ENCODE assay signal across 8 cellular contexts in the genomic region with DNA sequence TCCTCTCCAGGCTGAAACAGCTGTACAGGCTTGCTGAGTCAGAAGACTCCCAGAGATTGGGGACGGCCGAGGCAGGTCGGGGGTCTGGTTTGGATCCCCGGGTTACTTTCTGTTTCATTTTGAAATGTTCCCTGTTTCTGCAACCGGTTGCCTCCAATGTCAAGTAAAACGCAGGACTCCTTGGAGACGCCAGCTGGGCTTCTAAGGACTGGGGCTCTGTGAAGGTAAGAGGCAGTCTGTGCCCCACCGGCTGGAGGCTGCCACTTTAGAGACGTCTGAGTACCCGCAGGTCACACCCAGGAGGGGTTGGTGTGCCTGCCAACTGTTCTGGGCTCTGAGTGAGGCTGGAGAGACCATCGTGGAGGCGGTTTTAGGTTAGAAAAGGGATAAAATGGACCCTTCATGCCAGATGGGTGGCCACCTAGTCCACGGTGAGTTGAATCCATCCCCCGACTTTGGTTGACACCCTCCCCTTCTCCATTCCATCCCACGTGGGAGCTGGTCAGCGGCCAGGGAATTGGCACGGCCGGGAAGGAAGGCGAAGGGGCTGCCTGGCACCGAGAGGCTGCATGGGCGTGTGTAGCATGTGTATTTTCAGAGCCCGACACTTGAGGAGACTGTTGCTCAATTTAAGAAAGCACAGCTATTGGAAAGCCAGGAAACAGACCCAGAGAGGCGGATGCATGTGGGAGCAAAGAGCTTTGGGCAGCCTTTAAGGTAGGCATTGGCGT.
DNase-seq lines count a peak whose midpoint lies in the region; ATAC-seq and TF ChIP-seq lines count a peak whose summit lies in the region.

No MANE protein-coding gene starts in this region.

- H3K9me3 Mint-ChIP-seq in CD8-positive, alpha-beta memory T cell: no peaks in the 10 kb centered on the region
- H3K9me3 Mint-ChIP-seq in activated CD4-positive, alpha-beta T cell treated with anti-CD3 and anti-CD28 coated beads, Interleukin-2, amount 10 ng/mL, durations not matched to agents 24 days and 14 days: no peaks in the 10 kb centered on the region

- no peak overlapping the region for H3K27ac ChIP-seq in CD8-positive, alpha-beta memory T cell (ENCODE audit: low read depth, low read length)
- H3K27ac ChIP-seq in ectodermal cell (ENCODE audit: insufficient read depth, low read depth, low read length, poor library complexity, severe bottlenecking) (no peak overlapping the region), left lung (peak overlapping the region; percentile 80 to 90)

- CTCF ChIA-PET in CD8-positive, alpha-beta memory T cell (lab: Charles Lee): no interaction called here

- peak overlapping the region; percentile 63 to 92 (median 86) for H3K4me3 Mint-ChIP-seq in CD8-positive, alpha-beta memory T cell
- peak overlapping the region; percentile 90 for H3K4me3 Mint-ChIP-seq in activated CD4-positive, alpha-beta T cell treated with anti-CD3 and anti-CD28 coated beads, Interleukin-2, amount 10 ng/mL, durations not matched to agents 24 days and 14 days

- peak; percentile 91 for ATAC-seq in left lung
- no peak for ATAC-seq in HG02970 (IDR thresholded peaks at IDR 0.05; ENCODE audit: low FRiP score, unreplicated experiment)

- POLR2A ChIA-PET in CD8-positive, alpha-beta memory T cell (lab: Charles Lee): no interaction called here

- H3K27me3 Mint-ChIP-seq in CD8-positive, alpha-beta memory T cell: peaks cover 19 to 53% of the 10 kb centered on the region in 2 donors
- H3K27me3 Mint-ChIP-seq in activated CD4-positive, alpha-beta T cell treated with anti-CD3 and anti-CD28 coated beads, Interleukin-2, amount 10 ng/mL, durations not matched to agents 24 days and 14 days: peaks cover 39% of the 10 kb centered on the region

- H3K4me1 Mint-ChIP-seq in CD8-positive, alpha-beta memory T cell: peaks cover 24 to 25% (median 25%) of the 10 kb centered on the region in 3 donors
- H3K4me1 Mint-ChIP-seq in activated CD4-positive, alpha-beta T cell treated with anti-CD3 and anti-CD28 coated beads, Interleukin-2, amount 10 ng/mL, durations not matched to agents 24 days and 14 days: peaks cover 21% of the 10 kb centered on the region

- peaks cover 14% of the 10 kb centered on the region for H3K27me3 ChIP-seq in CD8-positive, alpha-beta memory T cell (ENCODE audit: insufficient read depth, low read length, poor library complexity, severe bottlenecking)
- peaks cover 45% of the 10 kb centered on the region for H3K27me3 ChIP-seq in ectodermal cell (ENCODE audit: control insufficient read depth, insufficient read depth, low read length, poor library complexity, severe bottlenecking)
- H3K27me3 ChIP-seq in left lung: no peaks in the 10 kb centered on the region

- no peaks in the 10 kb centered on the region for H3K36me3 Mint-ChIP-seq in CD8-positive, alpha-beta memory T cell
- no peaks in the 10 kb centered on the region for H3K36me3 Mint-ChIP-seq in activated CD4-positive, alpha-beta T cell treated with anti-CD3 and anti-CD28 coated beads, Interleukin-2, amount 10 ng/mL, durations not matched to agents 24 days and 14 days (ENCODE audit: low read depth)

- no peaks in the 10 kb centered on the region for H3K9me3 ChIP-seq in CD8-positive, alpha-beta memory T cell (ENCODE audit: low read length)
- H3K9me3 ChIP-seq in ectodermal cell (ENCODE audit: control insufficient read depth, low read length) (no peaks in the 10 kb centered on the region), left lung (no peaks in the 10 kb centered on the region)

- 2 to 3% methylated on average over 24 of the region's 24 CpGs for WGBS in ectodermal cell, 2 experiments

- intact Hi-C loops in activated CD4-positive, alpha-beta T cell treated with anti-CD3 and anti-CD28 coated beads, Interleukin-2, amount 10 ng/mL, durations not matched to agents 24 days and 14 days (cut with micrococcal nuclease): no loop called here
- intact Hi-C loops in left lung (cut with DNase I): no loop called here

- no peak for TF ChIP-seq CTCF in left lung (IDR thresholded peaks at IDR 0.05)

- H3K36me3 ChIP-seq in CD8-positive, alpha-beta memory T cell (ENCODE audit: insufficient read depth, low read length): no peaks in the 10 kb centered on the region
- no peaks in the 10 kb centered on the region for H3K36me3 ChIP-seq in ectodermal cell (ENCODE audit: control insufficient read depth, insufficient read depth, low read length)
- H3K36me3 ChIP-seq in left lung: no peaks in the 10 kb centered on the region

- in situ Hi-C loops in KBM-7 (cut with MboI; ENCODE audit: low pct_unique_long_range_greater_than_20kb, low sequenced_read_pairs): no loop called here

- peak overlapping the region in 3 of 8 donors; percentile 28 to 70 (median 44) for H3K27ac Mint-ChIP-seq in CD8-positive, alpha-beta memory T cell
- peak overlapping the region; percentile 4 for H3K27ac Mint-ChIP-seq in activated CD4-positive, alpha-beta T cell treated with anti-CD3 and anti-CD28 coated beads, Interleukin-2, amount 10 ng/mL, durations not matched to agents 24 days and 14 days

- peaks cover 11% of the 10 kb centered on the region for H3K4me1 ChIP-seq in CD8-positive, alpha-beta memory T cell (ENCODE audit: insufficient read depth, low read length)
- H3K4me1 ChIP-seq in ectodermal cell (ENCODE audit: control insufficient read depth, insufficient read depth, low read length) (peaks cover 19% of the 10 kb centered on the region), left lung (peaks cover 11 to 38% of the 10 kb centered on the region in 2 donors)

- H3K4me3 ChIP-seq in CD8-positive, alpha-beta memory T cell (ENCODE audit: low read length): peak overlapping the region; percentile 66
- H3K4me3 ChIP-seq in ectodermal cell (ENCODE audit: insufficient read depth, low read depth, low read length) (peak overlapping the region; percentile 16), left lung (peak overlapping the region; percentile 56)

- peak in 3 of 5 donors; percentile 3 to 5 (median 3) for DNase-seq in CD8-positive, alpha-beta memory T cell
- DNase-seq in KBM-7: peak; percentile 77
- peak; percentile 74 for DNase-seq in activated CD4-positive, alpha-beta T cell treated with anti-CD3 and anti-CD28 coated beads, Interleukin-2, amount 10 ng/mL, durations not matched to agents 24 days and 14 days
- DNase-seq in left lung: peak; percentile 83 to 90
- peak; percentile 2 for DNase-seq in stimulated activated CD4-positive, alpha-beta T cell treated with anti-CD3 and anti-CD28 coated beads, Interleukin-4, amount 100 ng/mL, for 1 hour
- DNase-seq in HT-29 (ENCODE audit: low spot score): no peak

Comparison
In these comparisons a context has a peak if more than half of its experiments do, and no peak if none do; other contexts are left out.
1. H3K27ac ChIP-seq: peak in left lung (2 of 2); none in CD8-positive, alpha-beta memory T cell (single experiment) and ectodermal cell (single experiment).
2. H3K4me3 ChIP-seq: peak in every context shown above with its lines; median percentile 66 in CD8-positive, alpha-beta memory T cell; 56 in left lung; 16 in ectodermal cell.